15 cellular contexts compared by ENCODE assay signal in genomic region chr22:47393191-47393590, GRCh38.
DNase-seq lines count a peak whose midpoint lies in the region; ATAC-seq and TF ChIP-seq lines count a peak whose summit lies in the region.
"Had no signal": no experiment of that assay in that cellular context is flagged by ENCODE, and none has a peak within 500 bp of the region (broad histone marks: within the 10 kb centered on the region; RNA-seq: fewer than 3 reads in every experiment).

No MANE protein-coding gene starts in this region.

- H3K27me3 ChIP-seq in trophoblast cell (ENCODE audit: insufficient read depth, low read length) = no peaks in the 10 kb centered on the region
- H3K27me3 ChIP-seq in aorta (ENCODE audit: control insufficient read depth in 1 of 2, insufficient read depth in 2 of 2, low read length in 1 of 2) = no peaks in the 10 kb centered on the region

- H3K18ac ChIP-seq in trophoblast cell (ENCODE audit: low read length) = no peak overlapping the region

- no peak overlapping the region for H4K8ac ChIP-seq in trophoblast cell (ENCODE audit: low read depth, low read length)

- no peak overlapping the region for H3K14ac ChIP-seq in trophoblast cell (ENCODE audit: low read length)

- H3K4me3 Mint-ChIP-seq in mesothelial cell of epicardium = no peak overlapping the region
- H3K4me3 Mint-ChIP-seq: CD8-positive, alpha-beta memory T cell; GM23338; IgD-negative memory B cell had no signal

- H3K79me1 ChIP-seq in trophoblast cell (ENCODE audit: low read length) = no peaks in the 10 kb centered on the region

- no peak overlapping the region for H3K27ac Mint-ChIP-seq in mesothelial cell of epicardium
- H3K27ac Mint-ChIP-seq: CD8-positive, alpha-beta memory T cell; GM23338 had no signal

- no peak overlapping the region for H3K4me2 ChIP-seq in trophoblast cell (ENCODE audit: low read length)
- H3K4me2 ChIP-seq: A549, GM23338 had no signal

- no peak overlapping the region for H4K12ac ChIP-seq in trophoblast cell (ENCODE audit: low read depth, low read length)

- intact Hi-C loops in aorta (cut with DNase I) = no loop called here

- no peak overlapping the region for H2BK120ac ChIP-seq in trophoblast cell (ENCODE audit: insufficient read depth, low read length, poor library complexity)

- DNase-seq in trophoblast cell = no peak
- peak; percentile 25 to 43 for DNase-seq in aorta
- DNase-seq in mesothelial cell of epicardium (ENCODE audit: low spot score in 2 of 2, unreplicated experiment in 2 of 2) = no peak
- no peak for DNase-seq in dedifferentiated amniotic fluid mesenchymal stem cell (ENCODE audit: extremely low spot score)
- no peak for DNase-seq in epidermal melanocyte (ENCODE audit: insufficient read length, low spot score)
- DNase-seq: Caco-2; CD8-positive, alpha-beta memory T cell; DND-41; GF-D8; H7 had no signal

- H2AK5ac ChIP-seq in trophoblast cell (ENCODE audit: low read length) = no peak overlapping the region

- H3K9me3 Mint-ChIP-seq in mesothelial cell of epicardium = peaks cover 34% of the 10 kb centered on the region
- H3K9me3 Mint-ChIP-seq: CD8-positive, alpha-beta memory T cell; IgD-negative memory B cell had no signal

- H2AFZ ChIP-seq in trophoblast cell (ENCODE audit: insufficient read depth, low read length, poor library complexity) = no peak overlapping the region
- H2AFZ ChIP-seq: GM23338 had no signal

- WGBS in trophoblast cell (ENCODE audit: extremely low coverage, insufficient coverage, insufficient read length) = no CpG with 5 or more reads among the region's 9 CpGs
- 83 to 89% methylated on average over 9 of the region's 9 CpGs for WGBS in aorta, 2 donors

- H3K36me3 Mint-ChIP-seq in mesothelial cell of epicardium = peaks cover 4% of the 10 kb centered on the region
- H3K36me3 Mint-ChIP-seq: CD8-positive, alpha-beta memory T cell; IgD-negative memory B cell had no signal

- no peak overlapping the region for H3K23ac ChIP-seq in trophoblast cell (ENCODE audit: low read length)

- no peak for ATAC-seq in aorta (ENCODE audit: low FRiP score)
- ATAC-seq: A549, GM23338 had no signal

- no peak overlapping the region for H3K9ac ChIP-seq in trophoblast cell (ENCODE audit: low read length)

- H3K27ac ChIP-seq in HEK293 (ENCODE audit: extremely low read depth, low read depth, low read length) = no peak overlapping the region
- H3K27ac ChIP-seq in trophoblast cell (ENCODE audit: low read depth, low read length) = no peak overlapping the region
- H3K27ac ChIP-seq in aorta (ENCODE audit: low read depth in 1 of 2, low read length in 2 of 2) = no peak overlapping the region
- H3K27ac ChIP-seq: A549 had no signal

- POLR2A ChIA-PET in HEK293 (lab: Yijun Ruan, JAX) = no interaction called here

- no peak overlapping the region for H3K4ac ChIP-seq in trophoblast cell (ENCODE audit: low read depth, low read length)

- H3K4me1 ChIP-seq in HEK293 (ENCODE audit: control insufficient read depth, insufficient read depth, low read length) (no peaks in the 10 kb centered on the region), trophoblast cell (ENCODE audit: control insufficient read depth in 1 of 2, insufficient read depth in 2 of 2, low read length in 2 of 2) (no peaks in the 10 kb centered on the region), aorta (ENCODE audit: control insufficient read depth in 1 of 2, insufficient read depth in 2 of 2, low read length in 2 of 2) (no peaks in the 10 kb centered on the region)
- H3K4me1 ChIP-seq: A549, Caco-2 had no signal

- H3K9me3 ChIP-seq in HEK293 (ENCODE audit: control insufficient read depth, insufficient read depth, low read depth, low read length) = no peaks in the 10 kb centered on the region
- H3K9me3 ChIP-seq in iPS-18c (ENCODE audit: control insufficient read depth, insufficient read depth, low read length) = peaks cover 60% of the 10 kb centered on the region
- H3K9me3 ChIP-seq in trophoblast cell (ENCODE audit: insufficient read depth, low read depth, low read length) = peaks cover 89% of the 10 kb centered on the region
- H3K9me3 ChIP-seq in aorta (ENCODE audit: control insufficient read depth, low read length) = no peaks in the 10 kb centered on the region
- H3K9me3 ChIP-seq: A549, Caco-2 had no signal

- H3K36me3 ChIP-seq in HEK293 (ENCODE audit: control insufficient read depth in 2 of 2, insufficient read depth in 1 of 2, low read length in 2 of 2) (no peaks in the 10 kb centered on the region), trophoblast cell (ENCODE audit: control insufficient read depth in 1 of 2, insufficient read depth in 2 of 2, low read length in 2 of 2) (no peaks in the 10 kb centered on the region), aorta (ENCODE audit: control insufficient read depth in 1 of 2, insufficient read depth in 2 of 2, low read length in 1 of 2) (no peaks in the 10 kb centered on the region)

- H2BK5ac ChIP-seq in trophoblast cell (ENCODE audit: low read depth, low read length, poor library complexity) = no peak overlapping the region

- CTCF ChIA-PET in HEK293 (lab: Yijun Ruan, JAX) = no interaction called here

- H4K91ac ChIP-seq in trophoblast cell (ENCODE audit: low read depth, low read length) = no peak overlapping the region

- H3K4me3 ChIP-seq in HEK293 (ENCODE audit: low read depth, low read length) (no peak overlapping the region), iPS-18c (ENCODE audit: insufficient read depth, low read depth, low read length) (peak overlapping the region; percentile 9; the same call in 1 of the 2 replicates), trophoblast cell (ENCODE audit: low read depth, low read length) (peak overlapping the region; percentile 47), aorta (ENCODE audit: low read length in 2 of 2) (no peak overlapping the region)
- H3K4me3 ChIP-seq: A549, GM23338 had no signal

- TF ChIP-seq CTCF in HEK293 (tag by site-specific recombination; IDR thresholded peaks at IDR 0.05) = no peak
- TF ChIP-seq CTCF in mesothelial cell of epicardium (IDR thresholded peaks at IDR 0.05; ENCODE audit: unreplicated experiment) = no peak

- no peaks in the 10 kb centered on the region for H3K27me3 Mint-ChIP-seq in mesothelial cell of epicardium (ENCODE audit: low read depth)
- H3K27me3 Mint-ChIP-seq: IgD-negative memory B cell had no signal

- H3K79me2 ChIP-seq in trophoblast cell (ENCODE audit: control insufficient read depth, insufficient read depth, low read length, poor library complexity) = no peaks in the 10 kb centered on the region

- no peaks in the 10 kb centered on the region for H3K4me1 Mint-ChIP-seq in mesothelial cell of epicardium
- H3K4me1 Mint-ChIP-seq: CD8-positive, alpha-beta memory T cell; GM23338; IgD-negative memory B cell had no signal

- H2BK12ac ChIP-seq in trophoblast cell (ENCODE audit: low read length) = no peak overlapping the region

TF ChIP-seq in HEK293, 187 proteins besides CTCF, POLR2A, EP300 and RAD21:
- TF ChIP-seq HIC1 (tag by site-specific recombination; IDR thresholded peaks at IDR 0.05) = no peak
- no peak for TF ChIP-seq PRDM1 (tag by site-specific recombination; IDR thresholded peaks at IDR 0.05)
- TF ChIP-seq, protein P1, sequence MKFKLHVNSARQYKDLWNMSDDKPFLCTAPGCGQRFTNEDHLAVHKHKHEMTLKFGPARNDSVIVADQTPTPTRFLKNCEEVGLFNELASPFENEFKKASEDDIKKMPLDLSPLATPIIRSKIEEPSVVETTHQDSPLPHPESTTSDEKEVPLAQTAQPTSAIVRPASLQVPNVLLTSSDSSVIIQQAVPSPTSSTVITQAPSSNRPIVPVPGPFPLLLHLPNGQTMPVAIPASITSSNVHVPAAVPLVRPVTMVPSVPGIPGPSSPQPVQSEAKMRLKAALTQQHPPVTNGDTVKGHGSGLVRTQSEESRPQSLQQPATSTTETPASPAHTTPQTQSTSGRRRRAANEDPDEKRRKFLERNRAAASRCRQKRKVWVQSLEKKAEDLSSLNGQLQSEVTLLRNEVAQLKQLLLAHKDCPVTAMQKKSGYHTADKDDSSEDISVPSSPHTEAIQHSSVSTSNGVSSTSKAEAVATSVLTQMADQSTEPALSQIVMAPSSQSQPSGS (tag by site-specific recombination; IDR thresholded peaks at IDR 0.05; ENCODE audit: low read depth) = no peak
- TF ChIP-seq ZIC2 (tag by site-specific recombination; IDR thresholded peaks at IDR 0.05) = peak; percentile 83
- TF ChIP-seq ZBTB21 (tag by site-specific recombination; IDR thresholded peaks at IDR 0.05) = no peak
- TF ChIP-seq ZNF558 (tag by site-specific recombination; IDR thresholded peaks at IDR 0.05) = no peak
TF ChIP-seq in HEK293: peak in this region for 1.

Comparison
In these comparisons a context has a peak if more than half of its experiments do, and no peak if none do; other contexts are left out.
1. H3K4me3 ChIP-seq: peak in iPS-18c (single experiment) and trophoblast cell (single experiment); none in HEK293 (single experiment) and aorta (0 of 2).
2. DNase-seq: peak in aorta (2 of 2); none in trophoblast cell (0 of 2), mesothelial cell of epicardium (0 of 2), dedifferentiated amniotic fluid mesenchymal stem cell (single experiment) and epidermal melanocyte (single experiment).